ENCODE assay signal across 1 cellular context in genomic region chr2:101401906-101402305, GRCh38.
TF ChIP-seq lines count a peak whose summit lies in the region.

No MANE protein-coding gene starts in this region.

TF ChIP-seq in HCT116, 20 proteins besides CTCF, POLR2A, EP300 and RAD21 (continued from another document):
- no peak for TF ChIP-seq YY1 (IDR thresholded peaks at IDR 0.05; ENCODE audit: extremely low read depth, insufficient replicate concordance, low read depth, low read length)
- no peak for TF ChIP-seq TCF7L2 (IDR thresholded peaks at IDR 0.05; ENCODE audit: borderline replicate concordance, extremely low read depth, insufficient read depth, insufficient read length)
TF ChIP-seq in HCT116: peak in this region for 0.
